27 cellular contexts compared by ENCODE assay signal in genomic region chr1:2975466-2976179, GRCh38. TPM values are rescaled to one million over a fixed set of nuclear protein-coding genes. Genes with fewer than 3 reads are reported as not detected.
A peak's percentile ranks its signal among the peaks of the same experiment; 100 is the strongest.
DNase-seq lines count a peak whose midpoint lies in the region; ATAC-seq and TF ChIP-seq lines count a peak whose summit lies in the region.
"Had no signal": no experiment of that assay in that cellular context is flagged by ENCODE, and none has a peak within 500 bp of the region (broad histone marks: within the 10 kb centered on the region; RNA-seq: fewer than 3 reads in every experiment).

No MANE protein-coding gene starts in this region.

- no peaks in the 10 kb centered on the region for H3K9me3 Mint-ChIP-seq in activated naive CD4-positive, alpha-beta T cell treated with anti-CD3 and anti-CD28 coated beads, Interleukin-2, amount 10 ng/mL, durations not matched to agents 7 days and 5 days
- H3K9me3 Mint-ChIP-seq: activated naive CD8-positive, alpha-beta T cell treated with anti-CD3 and anti-CD28 coated beads, Interleukin-2, amount 50 U/mL, for 24 hours; naive thymus-derived CD4-positive, alpha-beta T cell had no signal

- no peaks in the 10 kb centered on the region for H3K4me1 ChIP-seq in sigmoid colon

- H3K27me3 Mint-ChIP-seq in activated naive CD4-positive, alpha-beta T cell treated with anti-CD3 and anti-CD28 coated beads, Interleukin-2, amount 10 ng/mL, durations not matched to agents 7 days and 5 days = peaks cover 18% of the 10 kb centered on the region
- H3K27me3 Mint-ChIP-seq: activated naive CD8-positive, alpha-beta T cell treated with anti-CD3 and anti-CD28 coated beads, Interleukin-2, amount 50 U/mL, for 24 hours had no signal

- peaks cover 7% of the 10 kb centered on the region for H3K4me1 Mint-ChIP-seq in activated naive CD4-positive, alpha-beta T cell treated with anti-CD3 and anti-CD28 coated beads, Interleukin-2, amount 10 ng/mL, durations not matched to agents 7 days and 5 days
- H3K4me1 Mint-ChIP-seq: activated naive CD8-positive, alpha-beta T cell treated with anti-CD3 and anti-CD28 coated beads, Interleukin-2, amount 50 U/mL, for 24 hours had no signal

- H3K27ac Mint-ChIP-seq in activated naive CD4-positive, alpha-beta T cell treated with anti-CD3 and anti-CD28 coated beads, Interleukin-2, amount 10 ng/mL, durations not matched to agents 7 days and 5 days = no peak overlapping the region
- H3K27ac Mint-ChIP-seq: activated naive CD8-positive, alpha-beta T cell treated with anti-CD3 and anti-CD28 coated beads, Interleukin-2, amount 50 U/mL, for 24 hours had no signal

- TF ChIP-seq EP300 in sigmoid colon (IDR thresholded peaks at IDR 0.05) = no peak

- H3K36me3 ChIP-seq in sigmoid colon = no peaks in the 10 kb centered on the region
- H3K36me3 ChIP-seq: SJCRH30 had no signal

- no peak for TF ChIP-seq POLR2A in sigmoid colon (IDR thresholded peaks at IDR 0.05)

- peaks cover 0 to 29% (median 14%) of the 10 kb centered on the region in 3 donors for H3K27me3 ChIP-seq in sigmoid colon

- no peaks in the 10 kb centered on the region for H3K36me3 Mint-ChIP-seq in activated naive CD4-positive, alpha-beta T cell treated with anti-CD3 and anti-CD28 coated beads, Interleukin-2, amount 10 ng/mL, durations not matched to agents 7 days and 5 days
- H3K36me3 Mint-ChIP-seq: naive thymus-derived CD4-positive, alpha-beta T cell had no signal

- no peak overlapping the region for H3K4me3 ChIP-seq in sigmoid colon
- H3K4me3 ChIP-seq: SJCRH30, smooth muscle cell had no signal

- no peak overlapping the region for H3K27ac ChIP-seq in sigmoid colon
- H3K27ac ChIP-seq: C4-2B, SJCRH30 had no signal

- CTCF ChIA-PET in activated naive CD4-positive, alpha-beta T cell treated with anti-CD3 and anti-CD28 coated beads, Interleukin-2, amount 10 ng/mL, durations not matched to agents 7 days and 5 days (lab: Charles Lee) = no interaction called here

- intact Hi-C loops in sigmoid colon (cut with DNase I) = no loop called here

- no peak for TF ChIP-seq CTCF in sigmoid colon (IDR thresholded peaks at IDR 0.05)

- H3K4me3 Mint-ChIP-seq in activated naive CD4-positive, alpha-beta T cell treated with anti-CD3 and anti-CD28 coated beads, Interleukin-2, amount 10 ng/mL, durations not matched to agents 7 days and 5 days = no peak overlapping the region
- H3K4me3 Mint-ChIP-seq: activated naive CD8-positive, alpha-beta T cell treated with anti-CD3 and anti-CD28 coated beads, Interleukin-2, amount 50 U/mL, for 24 hours; naive thymus-derived CD4-positive, alpha-beta T cell had no signal

- no peaks in the 10 kb centered on the region for H3K9me3 ChIP-seq in sigmoid colon
- H3K9me3 ChIP-seq: SJCRH30 had no signal

- DNase-seq in DMS79 (lab: John Stamatoyannopoulos, UW) = peak; percentile 18
- peak; percentile 15 for DNase-seq in NAMALWA (ENCODE audit: low spot score)
- peak; percentile 39 for DNase-seq in islet precursor cell
- DNase-seq in sigmoid colon = peak; percentile 50
- no peak for DNase-seq in H4 (ENCODE audit: low spot score)
- no peak for DNase-seq in activated naive CD4-positive, alpha-beta T cell treated with anti-CD3 and anti-CD28 coated beads, Interleukin-2, amount 10 ng/mL, durations not matched to agents 7 days and 5 days
- DNase-seq: activated CD4-positive, alpha-beta T cell treated with anti-CD3 and anti-CD28 coated beads, Interleukin-2, amount 50 U/mL, for 48 hours; activated CD4-positive, CD25-positive, alpha-beta regulatory T cell; activated gamma-delta T cell; activated naive CD8-positive, alpha-beta T cell treated with anti-CD3 and anti-CD28 coated beads, Interleukin-2, amount 50 U/mL, for 24 hours; activated T-cell treated with anti-CD3 and anti-CD28 coated beads for 4 hours; midbrain; MV-4-11; naive thymus-derived CD4-positive, alpha-beta T cell; NCI-H1694 treated with DMSO at 0.1 percent for 48 hours; NCI-H526; occipital lobe; SJCRH30; T-helper 1 cell had no signal

- no peak for ATAC-seq in GM19463 (IDR thresholded peaks at IDR 0.05; ENCODE audit: unreplicated experiment)
- ATAC-seq: activated naive CD8-positive, alpha-beta T cell treated with anti-CD3 and anti-CD28 coated beads, Interleukin-2, amount 50 U/mL, for 24 hours; naive thymus-derived CD4-positive, alpha-beta T cell had no signal

- WGBS in sigmoid colon, 2 donors = 47 to 73% methylated on average over 19 of the region's 19 CpGs

RNA-seq across cellular contexts. Expression of gene ACTRT2, which starts 45.6 kb away (rescaled TPM):
- not detected for total RNA-seq in sigmoid colon
- polyA plus RNA-seq in sigmoid colon = not detected
- not detected in 2 replicates for total RNA-seq in H4 (2014; rRNA removed; shearing (Covaris generic))
- total RNA-seq: glomerular endothelial cell; LHCN-M2; liver; naive thymus-derived CD4-positive, alpha-beta T cell; occipital lobe; renal cortical epithelial cell; SJCRH30; smooth muscle cell; subcutaneous adipose tissue had no signal
- polyA plus RNA-seq: liver; naive thymus-derived CD4-positive, alpha-beta T cell; smooth muscle cell had no signal

Comparison
In these comparisons a context has a peak if more than half of its experiments do, and no peak if none do; other contexts are left out.
1. DNase-seq: peak in DMS79 (single experiment), NAMALWA (single experiment), islet precursor cell (single experiment) and sigmoid colon (single experiment); none in H4 (single experiment) and activated naive CD4-positive, alpha-beta T cell treated with anti-CD3 and anti-CD28 coated beads, Interleukin-2, amount 10 ng/mL, durations not matched to agents 7 days and 5 days (single experiment).